ENCODE assay signal across 8 cellular contexts in the genomic region with DNA sequence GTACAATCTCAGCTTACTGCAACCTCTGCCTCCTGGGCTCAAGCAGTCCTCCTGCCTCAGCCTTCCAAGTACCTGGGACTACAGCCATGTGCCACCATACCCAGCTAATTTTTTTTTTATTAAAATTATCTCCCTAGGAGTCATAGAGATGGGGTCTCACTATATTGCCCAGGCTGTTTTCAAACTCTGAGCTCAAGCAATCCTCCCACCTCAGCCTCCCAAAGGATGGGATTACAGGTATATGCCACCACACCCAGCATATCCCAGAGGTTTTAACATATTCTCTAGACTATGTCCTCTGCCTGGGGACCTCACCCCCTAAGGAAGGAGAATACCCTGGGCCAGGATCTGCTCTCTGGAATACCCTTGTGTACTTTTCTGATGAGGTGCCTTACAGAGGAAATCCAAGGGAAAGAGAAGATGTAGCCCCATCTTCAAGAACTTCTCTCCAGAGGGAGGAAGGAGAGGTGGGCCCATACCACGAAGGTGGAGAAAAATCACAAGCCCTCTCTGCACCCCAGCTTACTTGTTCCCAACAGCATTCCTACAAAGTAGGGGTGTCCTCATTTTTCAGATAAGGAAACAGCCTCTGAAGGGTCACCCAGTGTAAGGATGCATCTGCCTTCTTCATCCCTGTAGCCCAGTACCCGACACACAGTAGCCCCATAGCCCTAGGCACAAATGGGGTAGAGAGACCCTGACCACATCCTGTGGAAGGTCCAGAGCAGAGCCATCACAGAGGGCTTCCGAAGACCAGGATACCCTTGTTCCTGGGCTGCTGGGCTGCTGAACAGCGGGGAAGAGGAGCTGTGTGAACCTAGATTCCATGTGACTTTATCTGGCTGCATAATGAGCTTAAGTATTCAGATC.
DNase-seq lines count a peak whose midpoint lies in the region; ATAC-seq and TF ChIP-seq lines count a peak whose summit lies in the region.

No MANE protein-coding gene starts in this region.

- peak overlapping the region; percentile 58 for H3K27ac ChIP-seq in CD8-positive, alpha-beta memory T cell (ENCODE audit: low read depth, low read length)
- peak overlapping the region; percentile 19 for H3K27ac ChIP-seq in muscle layer of colon (ENCODE audit: low read depth, low read length)

- ATAC-seq in GM21717 (IDR thresholded peaks at IDR 0.05; ENCODE audit: unreplicated experiment): peak; percentile 34
- ATAC-seq in activated CD8-positive, alpha-beta T cell treated with anti-CD3 and anti-CD28 coated beads for 36 hours: no peak

- H3K4me3 Mint-ChIP-seq in CD8-positive, alpha-beta memory T cell: peak overlapping the region in 4 of 7 donors; percentile 4 to 61 (median 46)
- H3K4me3 Mint-ChIP-seq in activated CD8-positive, alpha-beta T cell treated with anti-CD3 and anti-CD28 coated beads for 36 hours: peak overlapping the region; percentile 11

- DNase-seq in CD8-positive, alpha-beta memory T cell: no peak
- DNase-seq in activated CD8-positive, alpha-beta T cell treated with anti-CD3 and anti-CD28 coated beads for 36 hours: no peak
- DNase-seq in NCI-H146 (lab: John Stamatoyannopoulos, UW) (no peak), NCI-H187 treated with DMSO at 0.1 percent for 48 hours (lab: John Stamatoyannopoulos, UW) (no peak), NCI-H1436 (lab: John Stamatoyannopoulos, UW) (no peak), NCI-H345 (lab: John Stamatoyannopoulos, UW) (no peak)

- no peaks in the 10 kb centered on the region for H3K9me3 ChIP-seq in CD8-positive, alpha-beta memory T cell (ENCODE audit: low read length)
- H3K9me3 ChIP-seq in muscle layer of colon (ENCODE audit: low read length): no peaks in the 10 kb centered on the region

- H3K27me3 ChIP-seq in CD8-positive, alpha-beta memory T cell (ENCODE audit: insufficient read depth, low read length, poor library complexity, severe bottlenecking): no peaks in the 10 kb centered on the region
- H3K27me3 ChIP-seq in muscle layer of colon (ENCODE audit: control insufficient read depth in 1 of 2, insufficient read depth in 2 of 2, low read length in 2 of 2): no peaks in the 10 kb centered on the region

- CTCF ChIA-PET in CD8-positive, alpha-beta memory T cell (lab: Charles Lee): no interaction called here
- CTCF ChIA-PET in activated CD8-positive, alpha-beta T cell treated with anti-CD3 and anti-CD28 coated beads for 36 hours (lab: Charles Lee): interaction anchor here (1.1 to 2.7 kb wide), 11 partner anchors 9 to 153 kb away, joined by 3 to 11 read pairs (median 4); no protein-coding TSS in a partner anchor

- POLR2A ChIA-PET in CD8-positive, alpha-beta memory T cell (lab: Charles Lee): no interaction called here
- POLR2A ChIA-PET in activated CD8-positive, alpha-beta T cell treated with anti-CD3 and anti-CD28 coated beads for 36 hours (lab: Charles Lee): interaction anchor here (0.8 to 4.6 kb wide), 15 partner anchors 9 to 150 kb away, joined by 3 to 40 read pairs (median 4); a partner anchor contains a TSS

- no peak for TF ChIP-seq CTCF in activated CD8-positive, alpha-beta T cell treated with anti-CD3 and anti-CD28 coated beads for 36 hours (IDR thresholded peaks at IDR 0.05)

- no peaks in the 10 kb centered on the region for H3K36me3 ChIP-seq in CD8-positive, alpha-beta memory T cell (ENCODE audit: insufficient read depth, low read length)
- no peaks in the 10 kb centered on the region for H3K36me3 ChIP-seq in muscle layer of colon (ENCODE audit: insufficient read depth, low read length)

- peaks cover 0 to 5% (median 4%) of the 10 kb centered on the region in 3 donors for H3K36me3 Mint-ChIP-seq in CD8-positive, alpha-beta memory T cell
- peaks cover 13% of the 10 kb centered on the region for H3K36me3 Mint-ChIP-seq in activated CD8-positive, alpha-beta T cell treated with anti-CD3 and anti-CD28 coated beads for 36 hours (ENCODE audit: low read depth)

- no peak overlapping the region for H3K4me3 ChIP-seq in CD8-positive, alpha-beta memory T cell (ENCODE audit: low read length)
- no peak overlapping the region for H3K4me3 ChIP-seq in muscle layer of colon (ENCODE audit: low read depth in 1 of 2, low read length in 2 of 2)

- intact Hi-C loops in activated CD8-positive, alpha-beta T cell treated with anti-CD3 and anti-CD28 coated beads for 36 hours (cut with micrococcal nuclease): no loop called here

- H3K9me3 Mint-ChIP-seq in CD8-positive, alpha-beta memory T cell: no peaks in the 10 kb centered on the region
- H3K9me3 Mint-ChIP-seq in activated CD8-positive, alpha-beta T cell treated with anti-CD3 and anti-CD28 coated beads for 36 hours: no peaks in the 10 kb centered on the region

- peaks cover 23 to 39% (median 28%) of the 10 kb centered on the region in 3 donors for H3K4me1 Mint-ChIP-seq in CD8-positive, alpha-beta memory T cell
- H3K4me1 Mint-ChIP-seq in activated CD8-positive, alpha-beta T cell treated with anti-CD3 and anti-CD28 coated beads for 36 hours (ENCODE audit: low read depth): peaks cover 67% of the 10 kb centered on the region

- no peak overlapping the region for H3K9ac ChIP-seq in muscle layer of colon (ENCODE audit: low read length)

- peaks cover 22% of the 10 kb centered on the region for H3K4me1 ChIP-seq in CD8-positive, alpha-beta memory T cell (ENCODE audit: insufficient read depth, low read length)
- H3K4me1 ChIP-seq in muscle layer of colon (ENCODE audit: insufficient read depth, low read length): peaks cover 44% of the 10 kb centered on the region

- peak overlapping the region in 4 of 8 donors; percentile 31 to 80 (median 78) for H3K27ac Mint-ChIP-seq in CD8-positive, alpha-beta memory T cell
- peak overlapping the region; percentile 89 for H3K27ac Mint-ChIP-seq in activated CD8-positive, alpha-beta T cell treated with anti-CD3 and anti-CD28 coated beads for 36 hours

- H3K27me3 Mint-ChIP-seq in CD8-positive, alpha-beta memory T cell: no peaks in the 10 kb centered on the region
- no peaks in the 10 kb centered on the region for H3K27me3 Mint-ChIP-seq in activated CD8-positive, alpha-beta T cell treated with anti-CD3 and anti-CD28 coated beads for 36 hours
